10 cellular contexts compared by ENCODE assay signal in genomic region chr20:46108435-46108841, GRCh38. TPM values are rescaled to one million over a fixed set of nuclear protein-coding genes. Genes with fewer than 3 reads are reported as not detected.
A peak's percentile ranks its signal among the peaks of the same experiment; 100 is the strongest.
DNase-seq lines count a peak whose midpoint lies in the region; ATAC-seq lines count a peak whose summit lies in the region.
"Had no signal": no experiment of that assay in that cellular context is flagged by ENCODE, and none has a peak within 500 bp of the region (broad histone marks: within the 10 kb centered on the region; RNA-seq: fewer than 3 reads in every experiment).

No MANE protein-coding gene starts in this region.

- peaks cover 0 to 6% (median 0%) of the 10 kb centered on the region in 11 donors for H3K9me3 Mint-ChIP-seq in naive thymus-derived CD4-positive, alpha-beta T cell
- peaks cover 0 to 3% (median 0%) of the 10 kb centered on the region in 5 donors for H3K9me3 Mint-ChIP-seq in CD8-positive, alpha-beta memory T cell
- H3K9me3 Mint-ChIP-seq: activated naive CD4-positive, alpha-beta T cell treated with anti-CD3 and anti-CD28 coated beads for 36 hours had no signal

- no peak overlapping the region for H3K4me3 Mint-ChIP-seq in naive thymus-derived CD4-positive, alpha-beta T cell
- H3K4me3 Mint-ChIP-seq in CD8-positive, alpha-beta memory T cell: no peak overlapping the region
- H3K4me3 Mint-ChIP-seq: activated naive CD4-positive, alpha-beta T cell treated with anti-CD3 and anti-CD28 coated beads for 36 hours had no signal

- intact Hi-C loops in naive thymus-derived CD4-positive, alpha-beta T cell (cut with micrococcal nuclease): no loop called here

- no peaks in the 10 kb centered on the region for H3K36me3 ChIP-seq in naive thymus-derived CD4-positive, alpha-beta T cell (ENCODE audit: control insufficient read depth in 2 of 3, insufficient read depth in 3 of 3, low read length in 3 of 3)
- H3K36me3 ChIP-seq in CD8-positive, alpha-beta memory T cell (ENCODE audit: insufficient read depth, low read length): no peaks in the 10 kb centered on the region

- DNase-seq in naive thymus-derived CD4-positive, alpha-beta T cell: no peak
- no peak for DNase-seq in activated CD8-positive, alpha-beta memory T cell treated with anti-CD3 and anti-CD28 coated beads, Interleukin-2, amount 50 U/mL, for 48 hours
- no peak for DNase-seq in stimulated activated CD4-positive, alpha-beta T cell treated with anti-CD3 and anti-CD28 coated beads, Interleukin-2, amount 100 ng/mL, for 24 hours
- DNase-seq in NCI-H526 treated with DMSO at 0.1 percent for 48 hours (lab: John Stamatoyannopoulos, UW): no peak
- no peak for DNase-seq in CD8-positive, alpha-beta memory T cell
- DNase-seq: activated naive CD4-positive, alpha-beta T cell treated with anti-CD3 and anti-CD28 coated beads for 36 hours; EL had no signal

- POLR2A ChIA-PET in naive thymus-derived CD4-positive, alpha-beta T cell (lab: Charles Lee): no interaction called here
- POLR2A ChIA-PET in CD8-positive, alpha-beta memory T cell (lab: Charles Lee): no interaction called here

- H3K4me3 ChIP-seq in naive thymus-derived CD4-positive, alpha-beta T cell (ENCODE audit: low read length): no peak overlapping the region
- H3K4me3 ChIP-seq in CD8-positive, alpha-beta memory T cell (ENCODE audit: low read length): no peak overlapping the region

- H3K27me3 Mint-ChIP-seq in naive thymus-derived CD4-positive, alpha-beta T cell: peaks cover 43 to 66% (median 54%) of the 10 kb centered on the region in 5 donors
- H3K27me3 Mint-ChIP-seq in CD8-positive, alpha-beta memory T cell: peaks cover 38 to 66% of the 10 kb centered on the region in 2 donors

- no peaks in the 10 kb centered on the region for H3K9me3 ChIP-seq in naive thymus-derived CD4-positive, alpha-beta T cell (ENCODE audit: control insufficient read depth in 2 of 3, low read length in 3 of 3)
- no peaks in the 10 kb centered on the region for H3K9me3 ChIP-seq in CD8-positive, alpha-beta memory T cell (ENCODE audit: low read length)

- peak; percentile 77 for ATAC-seq in GM18870 (IDR thresholded peaks at IDR 0.05; ENCODE audit: unreplicated experiment)
- peak; percentile 84 for ATAC-seq in GM21786 (IDR thresholded peaks at IDR 0.05; ENCODE audit: unreplicated experiment)
- peak; percentile 57 for ATAC-seq in HG03469 (IDR thresholded peaks at IDR 0.05; ENCODE audit: unreplicated experiment)
- ATAC-seq in naive thymus-derived CD4-positive, alpha-beta T cell: peak; percentile 57

- CTCF ChIA-PET in naive thymus-derived CD4-positive, alpha-beta T cell (lab: Charles Lee): no interaction called here
- CTCF ChIA-PET in CD8-positive, alpha-beta memory T cell (lab: Charles Lee): no interaction called here

- H3K36me3 Mint-ChIP-seq in naive thymus-derived CD4-positive, alpha-beta T cell: no peaks in the 10 kb centered on the region
- H3K36me3 Mint-ChIP-seq in CD8-positive, alpha-beta memory T cell: peaks cover 0 to 11% (median 0%) of the 10 kb centered on the region in 3 donors

- no peak overlapping the region for H3K27ac ChIP-seq in naive thymus-derived CD4-positive, alpha-beta T cell (ENCODE audit: low read depth, low read length)
- no peak overlapping the region for H3K27ac ChIP-seq in CD8-positive, alpha-beta memory T cell (ENCODE audit: low read depth, low read length)

- peaks cover 5 to 6% of the 10 kb centered on the region in 2 donors for H3K27me3 ChIP-seq in naive thymus-derived CD4-positive, alpha-beta T cell (ENCODE audit: control insufficient read depth in 2 of 2, insufficient read depth in 2 of 2, low read length in 2 of 2)
- H3K27me3 ChIP-seq in CD8-positive, alpha-beta memory T cell (ENCODE audit: insufficient read depth, low read length, poor library complexity, severe bottlenecking): no peaks in the 10 kb centered on the region

- H3K4me1 ChIP-seq in naive thymus-derived CD4-positive, alpha-beta T cell (ENCODE audit: control insufficient read depth in 2 of 2, insufficient read depth in 2 of 2, low read length in 2 of 2): no peaks in the 10 kb centered on the region
- H3K4me1 ChIP-seq in CD8-positive, alpha-beta memory T cell (ENCODE audit: insufficient read depth, low read length): no peaks in the 10 kb centered on the region

- H3K27ac Mint-ChIP-seq in naive thymus-derived CD4-positive, alpha-beta T cell: no peak overlapping the region
- H3K27ac Mint-ChIP-seq in CD8-positive, alpha-beta memory T cell: no peak overlapping the region
- H3K27ac Mint-ChIP-seq: activated naive CD4-positive, alpha-beta T cell treated with anti-CD3 and anti-CD28 coated beads for 36 hours had no signal

- peaks cover 0 to 14% (median 0%) of the 10 kb centered on the region in 7 donors for H3K4me1 Mint-ChIP-seq in naive thymus-derived CD4-positive, alpha-beta T cell
- no peaks in the 10 kb centered on the region for H3K4me1 Mint-ChIP-seq in CD8-positive, alpha-beta memory T cell

RNA-seq across cellular contexts. Expression of gene CD40, which starts 9.7 kb away (rescaled TPM):
- total RNA-seq in naive thymus-derived CD4-positive, alpha-beta T cell: 1 to 10 TPM; 1.7 to 10.0 (median 4.0) TPM
- polyA plus RNA-seq in naive thymus-derived CD4-positive, alpha-beta T cell: 1 to 10 TPM; 4.0 to 5.2 TPM
- 1 to 10 TPM; 3.5 to 4.1 TPM for total RNA-seq in CD8-positive, alpha-beta memory T cell
- 2.8 TPM for polyA plus RNA-seq in CD8-positive, alpha-beta memory T cell

RNA-seq across cellular contexts. Expression of gene NCOA5, which starts 18.7 kb away (rescaled TPM):
- total RNA-seq in naive thymus-derived CD4-positive, alpha-beta T cell: 10 to 100 TPM; 15.7 to 43.8 (median 39.4) TPM
- 10 to 100 TPM; 25.4 to 47.6 TPM for polyA plus RNA-seq in naive thymus-derived CD4-positive, alpha-beta T cell
- total RNA-seq in CD8-positive, alpha-beta memory T cell: 10 to 100 TPM; 34.9 to 36.9 TPM
- 28.7 TPM for polyA plus RNA-seq in CD8-positive, alpha-beta memory T cell
